In genomic region chr9:120579139-120579749, GRCh38 we compare ENCODE assay signal across 8 cellular contexts. TPM values are rescaled to one million over a fixed set of nuclear protein-coding genes. Genes with fewer than 3 reads are reported as not detected.
DNase-seq lines count a peak whose midpoint lies in the region; ATAC-seq and TF ChIP-seq lines count a peak whose summit lies in the region.

No MANE protein-coding gene starts in this region.

- no peak for ATAC-seq in GM18505 (IDR thresholded peaks at IDR 0.05; ENCODE audit: unreplicated experiment)

- peak overlapping the region; percentile 87 for H3K27ac ChIP-seq in temporal lobe (ENCODE audit: low read depth, low read length)

- no peaks in the 10 kb centered on the region for H3K27me3 ChIP-seq in kidney epithelial cell (ENCODE audit: control insufficient read depth, insufficient read depth, low read length)

- TF ChIP-seq POLR2A in GM18505 (IDR thresholded peaks at IDR 0.05; ENCODE audit: borderline replicate concordance, extremely low read depth, insufficient read depth, insufficient read length): no peak

- in situ Hi-C loops in astrocyte of the cerebellum (cut with HindIII; ENCODE audit: low sequenced_read_pairs): no loop called here

- H3K36me3 ChIP-seq in kidney epithelial cell (ENCODE audit: control insufficient read depth, insufficient read depth, low read length): no peaks in the 10 kb centered on the region

- H3K4me3 ChIP-seq in astrocyte of the cerebellum (ENCODE audit: low read depth, low read length): peak overlapping the region; percentile 69
- H3K4me3 ChIP-seq in kidney epithelial cell (ENCODE audit: low read depth, low read length): peak overlapping the region; percentile 73

- TF ChIP-seq CTCF in astrocyte of the cerebellum (IDR thresholded peaks at IDR 0.05; ENCODE audit: low read depth, low read length, missing control alignments) (no peak), kidney epithelial cell (IDR thresholded peaks at IDR 0.05; ENCODE audit: insufficient read depth, low read length, poor library complexity, severe bottlenecking) (no peak)

- peak; percentile 41 for DNase-seq in GM03348 (ENCODE audit: low spot score)
- DNase-seq in HuH-7.5 (ENCODE audit: low spot score): peak; percentile 36
- DNase-seq in astrocyte of the cerebellum (ENCODE audit: low read depth): no peak
- DNase-seq in kidney epithelial cell (ENCODE audit: low read depth): no peak
- no peak for DNase-seq in GOT3 (lab: John Stamatoyannopoulos, UW)
- DNase-seq in NCI-H2227 treated with DMSO at 0.1 percent for 48 hours (lab: John Stamatoyannopoulos, UW): no peak

RNA-seq across cellular contexts. Expression of gene CDK5RAP2, which starts 0.7 kb away (rescaled TPM):
- total RNA-seq in kidney epithelial cell: 41.9 and 56.1 TPM in 2 replicates
- total RNA-seq in temporal lobe: 29.0 TPM

Comparison
In these comparisons a context has a peak if more than half of its experiments do, and no peak if none do; other contexts are left out.
1. DNase-seq: peak in GM03348 (single experiment) and HuH-7.5 (single experiment); none in astrocyte of the cerebellum (single experiment), kidney epithelial cell (single experiment), GOT3 (single experiment) and NCI-H2227 treated with DMSO at 0.1 percent for 48 hours (single experiment).